Comparison of ENCODE assay signal across 1 cellular context in genomic region chr11:76857776-76858461, GRCh38.
TF ChIP-seq lines count a peak whose summit lies in the region.

No MANE protein-coding gene starts in this region.

TF ChIP-seq in GM12878, 131 proteins besides CTCF, POLR2A, EP300 and RAD21:
- TF ChIP-seq, protein P1, sequence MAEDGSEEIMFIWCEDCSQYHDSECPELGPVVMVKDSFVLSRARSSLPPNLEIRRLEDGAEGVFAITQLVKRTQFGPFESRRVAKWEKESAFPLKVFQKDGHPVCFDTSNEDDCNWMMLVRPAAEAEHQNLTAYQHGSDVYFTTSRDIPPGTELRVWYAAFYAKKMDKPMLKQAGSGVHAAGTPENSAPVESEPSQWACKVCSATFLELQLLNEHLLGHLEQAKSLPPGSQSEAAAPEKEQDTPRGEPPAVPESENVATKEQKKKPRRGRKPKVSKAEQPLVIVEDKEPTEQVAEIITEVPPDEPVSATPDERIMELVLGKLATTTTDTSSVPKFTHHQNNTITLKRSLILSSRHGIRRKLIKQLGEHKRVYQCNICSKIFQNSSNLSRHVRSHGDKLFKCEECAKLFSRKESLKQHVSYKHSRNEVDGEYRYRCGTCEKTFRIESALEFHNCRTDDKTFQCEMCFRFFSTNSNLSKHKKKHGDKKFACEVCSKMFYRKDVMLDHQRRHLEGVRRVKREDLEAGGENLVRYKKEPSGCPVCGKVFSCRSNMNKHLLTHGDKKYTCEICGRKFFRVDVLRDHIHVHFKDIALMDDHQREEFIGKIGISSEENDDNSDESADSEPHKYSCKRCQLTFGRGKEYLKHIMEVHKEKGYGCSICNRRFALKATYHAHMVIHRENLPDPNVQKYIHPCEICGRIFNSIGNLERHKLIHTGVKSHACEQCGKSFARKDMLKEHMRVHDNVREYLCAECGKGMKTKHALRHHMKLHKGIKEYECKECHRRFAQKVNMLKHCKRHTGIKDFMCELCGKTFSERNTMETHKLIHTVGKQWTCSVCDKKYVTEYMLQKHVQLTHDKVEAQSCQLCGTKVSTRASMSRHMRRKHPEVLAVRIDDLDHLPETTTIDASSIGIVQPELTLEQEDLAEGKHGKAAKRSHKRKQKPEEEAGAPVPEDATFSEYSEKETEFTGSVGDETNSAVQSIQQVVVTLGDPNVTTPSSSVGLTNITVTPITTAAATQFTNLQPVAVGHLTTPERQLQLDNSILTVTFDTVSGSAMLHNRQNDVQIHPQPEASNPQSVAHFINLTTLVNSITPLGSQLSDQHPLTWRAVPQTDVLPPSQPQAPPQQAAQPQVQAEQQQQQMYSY (CRISPR knock-in tag; IDR thresholded peaks at IDR 0.05) = no peak
- TF ChIP-seq JUNB (IDR thresholded peaks at IDR 0.05) (peak; percentile 43; the same call in 1 of the 2 replicates), FOXM1 (IDR thresholded peaks at IDR 0.05; ENCODE audit: low read depth, low read length) (no peak), IKZF2 (IDR thresholded peaks at IDR 0.05) (0 out of 4 replicates have a peak, but pooled peaks of 1 of the 2 experiments have one; percentile 20), ZNF592 (IDR thresholded peaks at IDR 0.05) (no peak), RUNX3 (IDR thresholded peaks at IDR 0.05; ENCODE audit: low read length) (peak; percentile 26; the same call in 1 of the 2 replicates), ETV6 (conservative IDR thresholded peaks at IDR 0.05 in 1 of 2, IDR thresholded peaks at IDR 0.05 in 1 of 2; ENCODE audit: borderline replicate concordance in 1 of 2, low read depth in 1 of 2) (peak in 1 of 2 experiments; percentile 26; a peak in 2 of 4 replicates), NFIC (IDR thresholded peaks at IDR 0.05; ENCODE audit: low read depth, low read length) (peak; percentile 32; the same call in 1 of the 2 replicates), EED (IDR thresholded peaks at IDR 0.05; ENCODE audit: low read depth) (peak; percentile 79)
- TF ChIP-seq, protein P2, sequence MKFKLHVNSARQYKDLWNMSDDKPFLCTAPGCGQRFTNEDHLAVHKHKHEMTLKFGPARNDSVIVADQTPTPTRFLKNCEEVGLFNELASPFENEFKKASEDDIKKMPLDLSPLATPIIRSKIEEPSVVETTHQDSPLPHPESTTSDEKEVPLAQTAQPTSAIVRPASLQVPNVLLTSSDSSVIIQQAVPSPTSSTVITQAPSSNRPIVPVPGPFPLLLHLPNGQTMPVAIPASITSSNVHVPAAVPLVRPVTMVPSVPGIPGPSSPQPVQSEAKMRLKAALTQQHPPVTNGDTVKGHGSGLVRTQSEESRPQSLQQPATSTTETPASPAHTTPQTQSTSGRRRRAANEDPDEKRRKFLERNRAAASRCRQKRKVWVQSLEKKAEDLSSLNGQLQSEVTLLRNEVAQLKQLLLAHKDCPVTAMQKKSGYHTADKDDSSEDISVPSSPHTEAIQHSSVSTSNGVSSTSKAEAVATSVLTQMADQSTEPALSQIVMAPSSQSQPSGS (IDR thresholded peaks at IDR 0.05; ENCODE audit: low read length) = peak; percentile 32; the same call in 1 of the 2 replicates
